In genomic region chr14:96804821-96805374, GRCh38 we compare ENCODE assay signal across 27 cellular contexts. TPM values are rescaled to one million over a fixed set of nuclear protein-coding genes. Genes with fewer than 3 reads are reported as not detected.
DNase-seq lines count a peak whose midpoint lies in the region; ATAC-seq and TF ChIP-seq lines count a peak whose summit lies in the region.
"Had no signal": no experiment of that assay in that cellular context is flagged by ENCODE, and none has a peak within 500 bp of the region (broad histone marks: within the 10 kb centered on the region; RNA-seq: fewer than 3 reads in every experiment).

No MANE protein-coding gene starts in this region.

- no peaks in the 10 kb centered on the region for H3K27me3 Mint-ChIP-seq in MCF 10A (ENCODE audit: insufficient read depth, unreplicated experiment)
- H3K27me3 Mint-ChIP-seq: activated CD4-positive, alpha-beta memory T cell treated with anti-CD3 and anti-CD28 coated beads, Interleukin-2, amount 10 ng/mL, durations not matched to agents 7 days and 5 days; activated naive CD4-positive, alpha-beta T cell treated with anti-CD3 and anti-CD28 coated beads, Interleukin-2, amount 50 U/mL, for 24 hours; CD8-positive, alpha-beta memory T cell had no signal

- no peaks in the 10 kb centered on the region for H3K4me1 ChIP-seq in breast epithelium
- peaks cover 40% of the 10 kb centered on the region for H3K4me1 ChIP-seq in OCI-LY1 (ENCODE audit: insufficient read depth, low read length, severe bottlenecking)

- peaks cover 3% of the 10 kb centered on the region; the same call in 1 of the 2 replicates for H4K20me1 ChIP-seq in OCI-LY1 (ENCODE audit: insufficient read depth, low read length)

- no peaks in the 10 kb centered on the region for H3K9me3 Mint-ChIP-seq in MCF 10A (ENCODE audit: unreplicated experiment)
- H3K9me3 Mint-ChIP-seq: activated CD4-positive, alpha-beta memory T cell treated with anti-CD3 and anti-CD28 coated beads, Interleukin-2, amount 10 ng/mL, durations not matched to agents 7 days and 5 days; activated naive CD4-positive, alpha-beta T cell treated with anti-CD3 and anti-CD28 coated beads, Interleukin-2, amount 50 U/mL, for 24 hours; CD8-positive, alpha-beta memory T cell; T-helper 2 cell treated with Interferon-gamma antibody and Interleukin-4, amounts not matched to agents 5 μg/mL and 100 μg/mL, for 36 hours had no signal

- H3K4me3 Mint-ChIP-seq in MCF 10A (ENCODE audit: unreplicated experiment), result no peak overlapping the region

- H3K36me3 ChIP-seq in breast epithelium (no peaks in the 10 kb centered on the region), OCI-LY1 (ENCODE audit: insufficient read depth, low read length) (no peaks in the 10 kb centered on the region)
- H3K36me3 ChIP-seq: left ventricle myocardium inferior, right atrium auricular region, thoracic aorta had no signal

- no peaks in the 10 kb centered on the region for H3K36me3 Mint-ChIP-seq in MCF 10A (ENCODE audit: insufficient read depth, unreplicated experiment)

- no peak overlapping the region for H3K27ac ChIP-seq in breast epithelium
- H3K27ac ChIP-seq in OCI-LY1 (ENCODE audit: low read depth, low read length, poor library complexity, severe bottlenecking), result no peak overlapping the region
- H3K27ac ChIP-seq: coronary artery, left ventricle myocardium inferior, right atrium auricular region, RWPE1, thoracic aorta had no signal

- H3K9me2 ChIP-seq in OCI-LY1 (ENCODE audit: low read depth, low read length), result no peaks in the 10 kb centered on the region

- TF ChIP-seq CTCF in MCF 10A (IDR thresholded peaks at IDR 0.05; ENCODE audit: unreplicated experiment), result no peak
- TF ChIP-seq CTCF in breast epithelium (IDR thresholded peaks at IDR 0.05), result no peak
- no peak for TF ChIP-seq CTCF in OCI-LY1 (IDR thresholded peaks at IDR 0.05; ENCODE audit: low read length)
- no peak for TF ChIP-seq CTCF in fibroblast of mammary gland (conservative IDR thresholded peaks at IDR 0.05; ENCODE audit: control insufficient read depth, insufficient read depth, low read depth, low read length)

- CTCF ChIA-PET in MCF 10A (lab: Yijun Ruan, JAX), result no interaction called here

- no peak overlapping the region for H3K9ac ChIP-seq in OCI-LY1 (ENCODE audit: low read length)

- H3K4me3 ChIP-seq in breast epithelium, result no peak overlapping the region
- peak overlapping the region; percentile 23 for H3K4me3 ChIP-seq in OCI-LY1 (ENCODE audit: low read depth, low read length, poor library complexity, severe bottlenecking)
- H3K4me3 ChIP-seq in fibroblast of mammary gland (ENCODE audit: control insufficient read depth, low read depth, low read length), result no peak overlapping the region
- H3K4me3 ChIP-seq: coronary artery, left ventricle myocardium inferior, right atrium auricular region, smooth muscle cell, thoracic aorta had no signal

- POLR2A ChIA-PET in MCF 10A (lab: Yijun Ruan, JAX), result interaction anchor here (0.6 to 1.7 kb wide), 3 partner anchors 17 to 1357 kb away, joined by 3 to 5 read pairs (median 3); no protein-coding TSS in a partner anchor

- H2AFZ ChIP-seq in OCI-LY1 (ENCODE audit: low read length), result no peak overlapping the region

- peaks cover 98% of the 10 kb centered on the region for H3K79me2 ChIP-seq in OCI-LY1 (ENCODE audit: insufficient read depth, low read length)

- ATAC-seq in HG02642 (IDR thresholded peaks at IDR 0.05; ENCODE audit: poor library complexity, unreplicated experiment), result no peak
- ATAC-seq: stimulated activated naive CD8-positive, alpha-beta T cell treated with anti-CD3 and anti-CD28 coated beads, Interleukin-15, Interleukin-2, amounts not matched to agents 100 U/mL and 50 U/mL, for 24 hours had no signal

- no peak for TF ChIP-seq POLR2A in breast epithelium (IDR thresholded peaks at IDR 0.05)

- DNase-seq in MCF 10A (ENCODE audit: unreplicated experiment) (no peak), breast epithelium (ENCODE audit: low spot score in 2 of 2) (no peak), fibroblast of mammary gland (ENCODE audit: low read depth) (peak; percentile 19), glomerular visceral epithelial cell (ENCODE audit: extremely low spot score) (no peak), NOMO-1 (lab: John Stamatoyannopoulos, UW; ENCODE audit: unreplicated experiment in 2 of 2) (no peak)
- DNase-seq: ACHN; activated CD4-positive, alpha-beta memory T cell treated with anti-CD3 and anti-CD28 coated beads, Interleukin-2, amount 10 ng/mL, durations not matched to agents 7 days and 5 days; amygdala; CD8-positive, alpha-beta memory T cell; effector CD8-positive, alpha-beta T cell; HCEC 1CT; left ventricle myocardium inferior; NCI-H146; NCI-H2107; NCI-H774; OCI-M1; posterior cingulate gyrus; stimulated activated naive CD8-positive, alpha-beta T cell treated with anti-CD3 and anti-CD28 coated beads, Interleukin-15, Interleukin-2, amounts not matched to agents 100 U/mL and 50 U/mL, for 24 hours had no signal

- H3K27me3 ChIP-seq in breast epithelium (no peaks in the 10 kb centered on the region), OCI-LY1 (ENCODE audit: insufficient read depth, low read length) (no peaks in the 10 kb centered on the region)
- H3K27me3 ChIP-seq: right atrium auricular region had no signal

- peak overlapping the region; percentile 31 for H3K27ac Mint-ChIP-seq in MCF 10A (ENCODE audit: low read depth, unreplicated experiment)
- H3K27ac Mint-ChIP-seq: activated naive CD4-positive, alpha-beta T cell treated with anti-CD3 and anti-CD28 coated beads, Interleukin-2, amount 50 U/mL, for 24 hours had no signal

- intact Hi-C loops in MCF 10A (cut with micrococcal nuclease) (no loop called here), breast epithelium (cut with DNase I; ENCODE audit: low total_unique reads) (no loop called here)

- H3K9me3 ChIP-seq in breast epithelium (no peaks in the 10 kb centered on the region), OCI-LY1 (ENCODE audit: low read length) (peaks cover under 1% of the 10 kb centered on the region)
- H3K9me3 ChIP-seq: left ventricle myocardium inferior, right atrium auricular region, thoracic aorta had no signal

- BruUV-seq in MCF 10A (replicated peaks; lab: Mats Ljungman, UMichigan), result no TSS peak

- H3K4me1 Mint-ChIP-seq in MCF 10A (ENCODE audit: insufficient read depth, unreplicated experiment), result peaks cover 48% of the 10 kb centered on the region

- H3K4me2 ChIP-seq in OCI-LY1 (ENCODE audit: low read length), result peak overlapping the region; percentile 48
- H3K4me2 ChIP-seq: smooth muscle cell had no signal

- H3F3A ChIP-seq in OCI-LY1 (ENCODE audit: insufficient read depth, low read length), result no peaks in the 10 kb centered on the region

RNA-seq across cellular contexts. Expression of gene VRK1, which starts 7.7 kb away (rescaled TPM):
- total RNA-seq in MCF 10A (2022), result 14.7 and 17.7 TPM in 2 replicates
- total RNA-seq in breast epithelium, result 10 to 100 TPM; 13.1 to 19.9 (median 16.7) TPM
